In genomic region chr4:139266583-139267257, GRCh38 we compare ENCODE assay signal across 8 cellular contexts. TPM values are rescaled to one million over a fixed set of nuclear protein-coding genes. Genes with fewer than 3 reads are reported as not detected.
A peak's percentile ranks its signal among the peaks of the same experiment; 100 is the strongest.
DNase-seq lines count a peak whose midpoint lies in the region; ATAC-seq and FAIRE-seq lines count a peak whose summit lies in the region.

No MANE protein-coding gene starts in this region.

- H3K9me3 ChIP-seq in effector memory CD4-positive, alpha-beta T cell (ENCODE audit: control insufficient read depth, low read length): no peaks in the 10 kb centered on the region
- H3K9me3 ChIP-seq in mononuclear cell (ENCODE audit: low read depth, low read length): no peaks in the 10 kb centered on the region

- CTCF ChIA-PET in activated CD8-positive, alpha-beta T cell treated with anti-CD3 and anti-CD28 coated beads, Interleukin-2, amount 10 ng/mL, durations not matched to agents 7 days and 5 days (lab: Charles Lee): interaction anchor here (0.7 to 2.5 kb wide), 10 partner anchors 13 to 256 kb away, joined by 3 to 25 read pairs (median 3); partner anchors contain the start of gene MGARP

- peaks cover 10% of the 10 kb centered on the region for H3K27me3 Mint-ChIP-seq in activated CD8-positive, alpha-beta T cell treated with anti-CD3 and anti-CD28 coated beads, Interleukin-2, amount 10 ng/mL, durations not matched to agents 7 days and 5 days (ENCODE audit: low read depth)

- H3K27ac Mint-ChIP-seq in activated CD8-positive, alpha-beta T cell treated with anti-CD3 and anti-CD28 coated beads, Interleukin-2, amount 10 ng/mL, durations not matched to agents 7 days and 5 days: peak overlapping the region; percentile 55

- H3K36me3 ChIP-seq in effector memory CD4-positive, alpha-beta T cell (ENCODE audit: control insufficient read depth, insufficient read depth, low read length): no peaks in the 10 kb centered on the region

- no peaks in the 10 kb centered on the region for H3K27me3 ChIP-seq in effector memory CD4-positive, alpha-beta T cell (replicated peaks; ENCODE audit: control insufficient read depth, insufficient read depth, low read length, poor library complexity, severe bottlenecking)
- H3K27me3 ChIP-seq in mononuclear cell (ENCODE audit: insufficient read depth, low read length): no peaks in the 10 kb centered on the region

- peak; percentile 98 for ATAC-seq in HG02840 (IDR thresholded peaks at IDR 0.05; ENCODE audit: low FRiP score, unreplicated experiment)
- peak; percentile 99 for ATAC-seq in activated CD8-positive, alpha-beta T cell treated with anti-CD3 and anti-CD28 coated beads, Interleukin-2, amount 10 ng/mL, durations not matched to agents 7 days and 5 days

- H3K4me1 Mint-ChIP-seq in activated CD8-positive, alpha-beta T cell treated with anti-CD3 and anti-CD28 coated beads, Interleukin-2, amount 10 ng/mL, durations not matched to agents 7 days and 5 days (ENCODE audit: low read depth): peaks cover 26% of the 10 kb centered on the region

- no peaks in the 10 kb centered on the region for H3K4me1 ChIP-seq in effector memory CD4-positive, alpha-beta T cell (ENCODE audit: control insufficient read depth, insufficient read depth, low read length, poor library complexity, severe bottlenecking)
- H3K4me1 ChIP-seq in mononuclear cell (ENCODE audit: insufficient read depth, low read length): peaks cover 8% of the 10 kb centered on the region

- peak overlapping the region; percentile 61 for H3K4me3 Mint-ChIP-seq in activated CD8-positive, alpha-beta T cell treated with anti-CD3 and anti-CD28 coated beads, Interleukin-2, amount 10 ng/mL, durations not matched to agents 7 days and 5 days

- DNase-seq in GM18507 (ENCODE audit: extremely low spot score, insufficient read length, low read depth) (peak; percentile 75), NCI-H510A treated with DMSO at 0.1 percent for 48 hours (lab: John Stamatoyannopoulos, UW) (peak; percentile 5), NCI-H128 (lab: John Stamatoyannopoulos, UW; ENCODE audit: unreplicated experiment) (no peak)
- DNase-seq in activated CD8-positive, alpha-beta T cell treated with anti-CD3 and anti-CD28 coated beads, Interleukin-2, amount 10 ng/mL, durations not matched to agents 7 days and 5 days: peak; percentile 86
- peak; percentile 59 to 64 (median 63) for DNase-seq in effector memory CD4-positive, alpha-beta T cell
- DNase-seq in stimulated activated CD8-positive, alpha-beta memory T cell treated with anti-CD3 and anti-CD28 coated beads, Interleukin-4, amount 100 ng/mL, for 48 hours: peak; percentile 86

- peak overlapping the region; percentile 40 for H3K4me3 ChIP-seq in effector memory CD4-positive, alpha-beta T cell (ENCODE audit: insufficient read depth, low read depth, low read length, poor library complexity, severe bottlenecking)
- peak overlapping the region; percentile 9 for H3K4me3 ChIP-seq in mononuclear cell (ENCODE audit: low read length)

- H3K36me3 Mint-ChIP-seq in activated CD8-positive, alpha-beta T cell treated with anti-CD3 and anti-CD28 coated beads, Interleukin-2, amount 10 ng/mL, durations not matched to agents 7 days and 5 days (ENCODE audit: low read depth): no peaks in the 10 kb centered on the region

- no peaks in the 10 kb centered on the region for H3K9me3 Mint-ChIP-seq in activated CD8-positive, alpha-beta T cell treated with anti-CD3 and anti-CD28 coated beads, Interleukin-2, amount 10 ng/mL, durations not matched to agents 7 days and 5 days (ENCODE audit: insufficient read depth)

- POLR2A ChIA-PET in activated CD8-positive, alpha-beta T cell treated with anti-CD3 and anti-CD28 coated beads, Interleukin-2, amount 10 ng/mL, durations not matched to agents 7 days and 5 days (lab: Charles Lee): interaction anchor here (0.7 to 1.5 kb wide), 6 partner anchors 29 to 252 kb away, joined by 3 to 8 read pairs (median 4); partner anchors contain the start of genes ELF2, NAA15 and NDUFC1

- FAIRE-seq in GM18507 (lab: Jason Lieb, UNC): peak; percentile 100

- H3K27ac ChIP-seq in effector memory CD4-positive, alpha-beta T cell (ENCODE audit: insufficient read depth, low read length, poor library complexity, severe bottlenecking): peak overlapping the region; percentile 43

RNA-seq across cellular contexts. Expression of gene MGARP, which starts 13.3 kb away (rescaled TPM):
- under 1 TPM in 1 of 2 experiments, not detected in 1; 0.26 TPM for total RNA-seq in activated CD8-positive, alpha-beta T cell treated with anti-CD3 and anti-CD28 coated beads, Interleukin-2, amount 10 ng/mL, durations not matched to agents 7 days and 5 days
- not detected for total RNA-seq in mononuclear cell

RNA-seq across cellular contexts. Expression of gene NAA15, which starts 34.6 kb away (rescaled TPM):
- 10 to 100 TPM; 61.2 to 66.2 TPM for total RNA-seq in activated CD8-positive, alpha-beta T cell treated with anti-CD3 and anti-CD28 coated beads, Interleukin-2, amount 10 ng/mL, durations not matched to agents 7 days and 5 days
- 61.9 TPM for total RNA-seq in mononuclear cell

RNA-seq across cellular contexts. Expression of gene NDUFC1, which starts 35.6 kb away (rescaled TPM):
- total RNA-seq in activated CD8-positive, alpha-beta T cell treated with anti-CD3 and anti-CD28 coated beads, Interleukin-2, amount 10 ng/mL, durations not matched to agents 7 days and 5 days: 10 to 100 TPM; 48.0 to 49.7 TPM
- total RNA-seq in mononuclear cell: 15.6 TPM
